Comparison of ENCODE assay signal across 24 cellular contexts in genomic region chr3:73009008-73009407, GRCh38. TPM values are rescaled to one million over a fixed set of nuclear protein-coding genes. Genes with fewer than 3 reads are reported as not detected.
DNase-seq lines count a peak whose midpoint lies in the region; ATAC-seq and TF ChIP-seq lines count a peak whose summit lies in the region.
"Had no signal": no experiment of that assay in that cellular context is flagged by ENCODE, and none has a peak within 500 bp of the region (broad histone marks: within the 10 kb centered on the region; RNA-seq: fewer than 3 reads in every experiment).

No MANE protein-coding gene starts in this region.

- no peak for DNase-seq in activated CD4-positive, alpha-beta memory T cell treated with anti-CD3 and anti-CD28 coated beads for 36 hours
- DNase-seq in activated CD4-positive, alpha-beta memory T cell treated with anti-CD3 and anti-CD28 coated beads, Interleukin-2, amount 10 ng/mL, durations not matched to agents 7 days and 5 days, result no peak
- DNase-seq in T-cell (no peak), endothelial cell (ENCODE audit: low spot score) (no peak), psoas muscle (no peak), anterior cingulate cortex (lab: John Stamatoyannopoulos, UW) (no peak)
- DNase-seq in NK-92 treated with Interleukin-12 subunit alpha and Interleukin-12 subunit beta, amount 100 ng/mL, for 24 hours (lab: John Stamatoyannopoulos, UW), result no peak
- DNase-seq: activated naive CD4-positive, alpha-beta T cell; cerebellar nuclear complex; effector CD4-positive, alpha-beta T cell; left colon; NCI-H1105; NCI-H524 treated with DMSO at 0.1 percent for 48 hours; stimulated activated CD4-positive, alpha-beta T cell treated with anti-CD3 and anti-CD28 coated beads, Interleukin-2, amount 100 ng/mL, for 24 hours; stimulated activated naive CD4-positive, alpha-beta T cell treated with Interleukin-2 at 50 U/mL for 16 hours; transverse colon had no signal

- WGBS in psoas muscle, 3 donors, result 69 to 86% (median 73%) methylated on average over 4 of the region's 4 CpGs

- peaks cover 36% of the 10 kb centered on the region for H3K4me1 ChIP-seq in psoas muscle
- H3K4me1 ChIP-seq: prostate gland had no signal

- peak overlapping the region; percentile 10 for H3K4me3 ChIP-seq in psoas muscle
- H3K4me3 ChIP-seq: ascending aorta, gastroesophageal sphincter, prostate gland, transverse colon had no signal

- H3K9me3 Mint-ChIP-seq in activated CD4-positive, alpha-beta memory T cell treated with anti-CD3 and anti-CD28 coated beads for 36 hours, result no peaks in the 10 kb centered on the region
- no peaks in the 10 kb centered on the region for H3K9me3 Mint-ChIP-seq in activated CD4-positive, alpha-beta memory T cell treated with anti-CD3 and anti-CD28 coated beads, Interleukin-2, amount 10 ng/mL, durations not matched to agents 7 days and 5 days
- H3K9me3 Mint-ChIP-seq in T-cell (no peaks in the 10 kb centered on the region), endothelial cell (ENCODE audit: unreplicated experiment) (no peaks in the 10 kb centered on the region)
- H3K9me3 Mint-ChIP-seq: neural crest cell had no signal

- no peaks in the 10 kb centered on the region for H3K27me3 ChIP-seq in psoas muscle (ENCODE audit: insufficient read depth in 3 of 3, low read length in 2 of 3)
- H3K27me3 ChIP-seq: ascending aorta, gastroesophageal sphincter, transverse colon had no signal

- TF ChIP-seq CTCF in endothelial cell (IDR thresholded peaks at IDR 0.05; ENCODE audit: unreplicated experiment) (no peak), psoas muscle (IDR thresholded peaks at IDR 0.05) (no peak)

- CTCF ChIA-PET in activated CD4-positive, alpha-beta memory T cell treated with anti-CD3 and anti-CD28 coated beads for 36 hours (lab: Charles Lee), result interaction anchor here (0.7 to 2.0 kb wide), 4 partner anchors 11 to 48 kb away, joined by 3 to 8 read pairs (median 4); no protein-coding TSS in a partner anchor
- CTCF ChIA-PET in activated CD4-positive, alpha-beta memory T cell treated with anti-CD3 and anti-CD28 coated beads, Interleukin-2, amount 10 ng/mL, durations not matched to agents 7 days and 5 days (lab: Charles Lee), result interaction anchor here (1.0 to 2.3 kb wide), 3 partner anchors 8 to 48 kb away, joined by 3 to 8 read pairs (median 4); no protein-coding TSS in a partner anchor
- CTCF ChIA-PET in T-cell (lab: Charles Lee), result interaction anchor here (0.5 to 0.6 kb wide), 3 partner anchors 28 to 1301 kb away, joined by 3 to 4 read pairs (median 3); no protein-coding TSS in a partner anchor

- H3K27ac Mint-ChIP-seq in activated CD4-positive, alpha-beta memory T cell treated with anti-CD3 and anti-CD28 coated beads for 36 hours, result peak overlapping the region; percentile 9
- no peak overlapping the region for H3K27ac Mint-ChIP-seq in activated CD4-positive, alpha-beta memory T cell treated with anti-CD3 and anti-CD28 coated beads, Interleukin-2, amount 10 ng/mL, durations not matched to agents 7 days and 5 days
- peak overlapping the region; percentile 4 to 30 for H3K27ac Mint-ChIP-seq in T-cell
- H3K27ac Mint-ChIP-seq in endothelial cell (ENCODE audit: unreplicated experiment), result no peak overlapping the region
- H3K27ac Mint-ChIP-seq: B cell had no signal

- intact Hi-C loops in activated CD4-positive, alpha-beta memory T cell treated with anti-CD3 and anti-CD28 coated beads for 36 hours (cut with micrococcal nuclease), result no loop called here
- intact Hi-C loops in psoas muscle (cut with DNase I), result no loop called here

- no peaks in the 10 kb centered on the region for H3K9me3 ChIP-seq in psoas muscle
- H3K9me3 ChIP-seq: ascending aorta, gastroesophageal sphincter, prostate gland, transverse colon had no signal

- H3K27me3 Mint-ChIP-seq in activated CD4-positive, alpha-beta memory T cell treated with anti-CD3 and anti-CD28 coated beads for 36 hours, result no peaks in the 10 kb centered on the region
- H3K27me3 Mint-ChIP-seq in activated CD4-positive, alpha-beta memory T cell treated with anti-CD3 and anti-CD28 coated beads, Interleukin-2, amount 10 ng/mL, durations not matched to agents 7 days and 5 days, result no peaks in the 10 kb centered on the region
- no peaks in the 10 kb centered on the region for H3K27me3 Mint-ChIP-seq in T-cell
- peaks cover 1% of the 10 kb centered on the region for H3K27me3 Mint-ChIP-seq in endothelial cell (ENCODE audit: unreplicated experiment)
- H3K27me3 Mint-ChIP-seq: B cell had no signal

- no peak for ATAC-seq in T-cell (replicated peaks in 1 of 4)
- ATAC-seq in psoas muscle, result no peak
- no peak for ATAC-seq in HG02852 (IDR thresholded peaks at IDR 0.05; ENCODE audit: unreplicated experiment)
- ATAC-seq: gastroesophageal sphincter, left colon, SK-N-SH treated with all-trans-retinoic acid at 6 μM for 48 hours had no signal

- no peak overlapping the region for H3K4me3 Mint-ChIP-seq in activated CD4-positive, alpha-beta memory T cell treated with anti-CD3 and anti-CD28 coated beads for 36 hours
- H3K4me3 Mint-ChIP-seq in activated CD4-positive, alpha-beta memory T cell treated with anti-CD3 and anti-CD28 coated beads, Interleukin-2, amount 10 ng/mL, durations not matched to agents 7 days and 5 days, result no peak overlapping the region
- H3K4me3 Mint-ChIP-seq in T-cell (peak overlapping the region in 2 of 3 donors; percentile 9 to 51), endothelial cell (ENCODE audit: unreplicated experiment) (peak overlapping the region; percentile 9)
- H3K4me3 Mint-ChIP-seq: B cell, neural crest cell had no signal

- H3K36me3 ChIP-seq in psoas muscle (ENCODE audit: insufficient read depth in 1 of 2, low read depth in 1 of 2), result peaks cover 0 to 15% of the 10 kb centered on the region in 2 donors
- H3K36me3 ChIP-seq: prostate gland had no signal

- peaks cover 60% of the 10 kb centered on the region for H3K36me3 Mint-ChIP-seq in activated CD4-positive, alpha-beta memory T cell treated with anti-CD3 and anti-CD28 coated beads for 36 hours
- peaks cover 63% of the 10 kb centered on the region for H3K36me3 Mint-ChIP-seq in activated CD4-positive, alpha-beta memory T cell treated with anti-CD3 and anti-CD28 coated beads, Interleukin-2, amount 10 ng/mL, durations not matched to agents 7 days and 5 days (ENCODE audit: low read depth)
- H3K36me3 Mint-ChIP-seq in T-cell (peaks cover 63% of the 10 kb centered on the region), endothelial cell (ENCODE audit: low read depth, unreplicated experiment) (peaks cover 22% of the 10 kb centered on the region)

- H3K4me1 Mint-ChIP-seq in activated CD4-positive, alpha-beta memory T cell treated with anti-CD3 and anti-CD28 coated beads for 36 hours (ENCODE audit: low read depth), result peaks cover 80% of the 10 kb centered on the region
- H3K4me1 Mint-ChIP-seq in activated CD4-positive, alpha-beta memory T cell treated with anti-CD3 and anti-CD28 coated beads, Interleukin-2, amount 10 ng/mL, durations not matched to agents 7 days and 5 days, result peaks cover 58% of the 10 kb centered on the region
- peaks cover 85 to 90% (median 90%) of the 10 kb centered on the region in 3 donors for H3K4me1 Mint-ChIP-seq in T-cell
- peaks cover 16% of the 10 kb centered on the region for H3K4me1 Mint-ChIP-seq in endothelial cell (ENCODE audit: unreplicated experiment)

- no peak overlapping the region for H3K27ac ChIP-seq in psoas muscle
- H3K27ac ChIP-seq: ascending aorta, gastroesophageal sphincter, prostate gland, RWPE1, transverse colon had no signal

- POLR2A ChIA-PET in activated CD4-positive, alpha-beta memory T cell treated with anti-CD3 and anti-CD28 coated beads for 36 hours (lab: Charles Lee), result interaction anchor here (1.0 to 1.3 kb wide), 5 partner anchors 8 to 26 kb away, joined by 3 to 6 read pairs (median 3); no protein-coding TSS in a partner anchor
- POLR2A ChIA-PET in activated CD4-positive, alpha-beta memory T cell treated with anti-CD3 and anti-CD28 coated beads, Interleukin-2, amount 10 ng/mL, durations not matched to agents 7 days and 5 days (lab: Charles Lee), result interaction anchor here (1.7 kb wide), 1 partner anchor 12 kb away, joined by 6 read pairs; no protein-coding TSS in a partner anchor
- POLR2A ChIA-PET in T-cell (lab: Charles Lee), result interaction anchor here in 1 of 2 donors (1.1 kb wide), 1 partner anchor 9 kb away, joined by 5 read pairs; no protein-coding TSS in a partner anchor

RNA-seq across cellular contexts. Expression of gene PPP4R2, which starts 12.4 kb away (rescaled TPM):
- total RNA-seq in activated CD4-positive, alpha-beta memory T cell treated with anti-CD3 and anti-CD28 coated beads for 36 hours, result 100 to 1,000 TPM; 107 to 108 TPM
- total RNA-seq in activated CD4-positive, alpha-beta memory T cell treated with anti-CD3 and anti-CD28 coated beads, Interleukin-2, amount 10 ng/mL, durations not matched to agents 7 days and 5 days, result 100 to 1,000 TPM; 105 to 106 TPM
- total RNA-seq in T-cell (10 to 100 TPM; 53.3 to 70.6 (median 61.3) TPM), endothelial cell (ENCODE audit: unreplicated experiment) (100.0 TPM), psoas muscle (10 to 100 TPM; 51.2 to 94.1 (median 62.1) TPM)
- polyA plus RNA-seq in psoas muscle, result 10 to 100 TPM; 15.1 to 49.8 (median 20.5) TPM

RNA-seq across cellular contexts. Expression of gene EBLN2, which starts 52.5 kb away (rescaled TPM):
- 1 to 10 TPM; 5.5 to 6.0 TPM for total RNA-seq in activated CD4-positive, alpha-beta memory T cell treated with anti-CD3 and anti-CD28 coated beads for 36 hours
- 1 to 10 TPM; 6.3 to 7.1 TPM for total RNA-seq in activated CD4-positive, alpha-beta memory T cell treated with anti-CD3 and anti-CD28 coated beads, Interleukin-2, amount 10 ng/mL, durations not matched to agents 7 days and 5 days
- total RNA-seq in T-cell (10 to 100 TPM in 2 of 5 donors, 1 to 10 TPM in 3; 6.6 to 12.8 (median 8.1) TPM), endothelial cell (ENCODE audit: unreplicated experiment) (9.4 TPM), psoas muscle (1 to 10 TPM in 2 of 4 donors, under 1 TPM in 2; 0.54 to 1.4 (median 0.89) TPM)
- under 1 TPM; 0.08 to 0.38 (median 0.22) TPM for polyA plus RNA-seq in psoas muscle

Comparison
In these comparisons a context has a peak if more than half of its experiments do, and no peak if none do; other contexts are left out.
1. H3K27ac Mint-ChIP-seq: peak in activated CD4-positive, alpha-beta memory T cell treated with anti-CD3 and anti-CD28 coated beads for 36 hours (single experiment) and T-cell (2 of 2); none in activated CD4-positive, alpha-beta memory T cell treated with anti-CD3 and anti-CD28 coated beads, Interleukin-2, amount 10 ng/mL, durations not matched to agents 7 days and 5 days (single experiment) and endothelial cell (single experiment).
2. H3K4me3 Mint-ChIP-seq: peak in T-cell (2 of 3) and endothelial cell (single experiment); none in activated CD4-positive, alpha-beta memory T cell treated with anti-CD3 and anti-CD28 coated beads for 36 hours (single experiment) and activated CD4-positive, alpha-beta memory T cell treated with anti-CD3 and anti-CD28 coated beads, Interleukin-2, amount 10 ng/mL, durations not matched to agents 7 days and 5 days (single experiment).